18 cellular contexts compared by ENCODE assay signal in genomic region chr14:94047581-94047980, GRCh38. TPM values are rescaled to one million over a fixed set of nuclear protein-coding genes. Genes with fewer than 3 reads are reported as not detected.
"Had no signal": no experiment of that assay in that cellular context is flagged by ENCODE, and none has a peak within 500 bp of the region (broad histone marks: within the 10 kb centered on the region; RNA-seq: fewer than 3 reads in every experiment).

No MANE protein-coding gene starts in this region.

- H3K27me3 Mint-ChIP-seq: activated CD4-positive, alpha-beta T cell treated with anti-CD3 and anti-CD28 coated beads, Interleukin-2, amount 10 ng/mL, durations not matched to agents 24 days and 14 days had no signal

- H3K27ac ChIP-seq: pancreas, transverse colon, vagina had no signal

- H3K27me3 ChIP-seq: pancreas, transverse colon, vagina had no signal

- DNase-seq: activated CD4-positive, alpha-beta T cell treated with anti-CD3 and anti-CD28 coated beads, Interleukin-2, amount 10 ng/mL, durations not matched to agents 24 days and 14 days; activated CD4-positive, CD25-positive, alpha-beta regulatory T cell; activated T-cell treated with anti-CD3 and anti-CD28 coated beads, Interleukin-2, amount 50 U/mL, for 72 hours; dermis blood vessel endothelial cell; pancreas; SIG-M5; stimulated activated CD4-positive, alpha-beta T cell treated with anti-CD3 and anti-CD28 coated beads, Interleukin-4, amount 100 ng/mL, for 1 hour; stimulated activated naive CD4-positive, alpha-beta T cell treated with Interleukin-2 at 50 U/mL for 16 hours; substantia nigra; transverse colon had no signal

- ATAC-seq: activated T-cell treated with anti-CD3 and anti-CD28 coated beads, Interleukin-2, amount 50 U/mL, for 72 hours; left lobe of liver; pancreas had no signal

- H3K9me3 Mint-ChIP-seq: activated CD4-positive, alpha-beta T cell treated with anti-CD3 and anti-CD28 coated beads, Interleukin-2, amount 10 ng/mL, durations not matched to agents 24 days and 14 days; activated T-cell treated with anti-CD3 and anti-CD28 coated beads, Interleukin-2, amount 50 U/mL, for 72 hours; T-helper 2 cell treated with Interferon-gamma antibody and Interleukin-4, amounts not matched to agents 5 μg/mL and 100 μg/mL, for 36 hours had no signal

- H3K27ac Mint-ChIP-seq: activated CD4-positive, alpha-beta T cell treated with anti-CD3 and anti-CD28 coated beads, Interleukin-2, amount 10 ng/mL, durations not matched to agents 24 days and 14 days; T-helper 2 cell treated with Interferon-gamma antibody and Interleukin-4, amounts not matched to agents 5 μg/mL and 100 μg/mL, for 36 hours had no signal

- H3K9me3 ChIP-seq: pancreas, transverse colon, vagina had no signal

- H3K4me3 Mint-ChIP-seq: activated CD4-positive, alpha-beta T cell treated with anti-CD3 and anti-CD28 coated beads, Interleukin-2, amount 10 ng/mL, durations not matched to agents 24 days and 14 days; activated T-cell treated with anti-CD3 and anti-CD28 coated beads, Interleukin-2, amount 50 U/mL, for 72 hours; T-helper 2 cell treated with Interferon-gamma antibody and Interleukin-4, amounts not matched to agents 5 μg/mL and 100 μg/mL, for 36 hours had no signal

RNA-seq across cellular contexts. Expression of gene CCDC197, which starts 50.5 kb away (rescaled TPM):
- total RNA-seq: activated CD4-positive, alpha-beta T cell treated with anti-CD3 and anti-CD28 coated beads, Interleukin-2, amount 10 ng/mL, durations not matched to agents 24 days and 14 days; activated CD8-positive, alpha-beta memory T cell treated with anti-CD3 and anti-CD28 coated beads for 36 hours; cerebellum; dermis blood vessel endothelial cell; left lobe of liver; lung microvascular endothelial cell; pancreas; renal cortical epithelial cell; transverse colon; vagina had no signal
- polyA plus RNA-seq: esophagus, pancreas had no signal
